Comparison of ENCODE assay signal across 8 cellular contexts in the genomic region with DNA sequence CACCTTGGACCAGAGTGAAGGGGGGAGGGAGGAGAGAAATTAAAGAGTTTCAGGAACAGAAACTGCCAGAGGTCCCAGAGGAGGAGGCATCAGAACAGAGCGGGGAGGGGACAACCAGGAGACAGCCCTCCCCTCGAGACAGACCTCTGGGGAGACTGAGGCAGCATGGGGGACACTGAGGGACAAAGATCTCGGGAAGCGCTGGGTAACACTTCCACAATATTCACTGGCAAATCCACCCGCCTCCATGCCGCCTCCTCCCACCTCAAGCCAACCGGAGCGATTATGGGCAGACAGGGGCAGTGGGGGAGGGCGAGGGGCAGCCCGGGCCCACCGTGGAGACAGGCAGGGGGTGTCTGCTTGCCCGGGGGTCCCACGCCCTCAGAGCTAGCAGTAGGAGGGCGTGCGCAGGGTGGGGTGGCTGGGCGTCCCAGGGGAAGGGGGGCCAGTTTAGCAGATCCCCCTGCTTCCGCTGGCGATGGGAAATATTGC. TPM values are rescaled to one million over a fixed set of nuclear protein-coding genes. Genes with fewer than 3 reads are reported as not detected.
DNase-seq lines count a peak whose midpoint lies in the region; ATAC-seq and TF ChIP-seq lines count a peak whose summit lies in the region.

No MANE protein-coding gene starts in this region.

- peak overlapping the region; percentile 38 for H3K4me3 ChIP-seq in thymus (ENCODE audit: low read length)

- peak overlapping the region; percentile 28 for H3K4me3 Mint-ChIP-seq in activated CD4-positive, alpha-beta T cell treated with anti-CD3 and anti-CD28 coated beads for 36 hours
- peak overlapping the region; percentile 41 for H3K4me3 Mint-ChIP-seq in activated CD8-positive, alpha-beta T cell treated with anti-CD3 and anti-CD28 coated beads for 36 hours
- peak overlapping the region in 4 of 5 donors; percentile 42 to 63 (median 54) for H3K4me3 Mint-ChIP-seq in immature natural killer cell

- POLR2A ChIA-PET in activated CD4-positive, alpha-beta T cell treated with anti-CD3 and anti-CD28 coated beads for 36 hours (lab: Charles Lee) = no interaction called here
- POLR2A ChIA-PET in activated CD8-positive, alpha-beta T cell treated with anti-CD3 and anti-CD28 coated beads for 36 hours (lab: Charles Lee) = interaction anchor here (0.8 to 1.9 kb wide), 4 partner anchors 16 to 46 kb away, joined by 3 to 8 read pairs (median 3); partner anchors contain the start of gene CISD3

- peaks cover 28% of the 10 kb centered on the region for H3K4me1 ChIP-seq in thymus (ENCODE audit: control insufficient read depth, insufficient read depth, low read length)

- H3K27me3 ChIP-seq in thymus (ENCODE audit: control insufficient read depth, insufficient read depth) = peaks cover 46% of the 10 kb centered on the region

- H3K36me3 ChIP-seq in thymus (ENCODE audit: control insufficient read depth, insufficient read depth) = no peaks in the 10 kb centered on the region

- H3K9me3 Mint-ChIP-seq in activated CD4-positive, alpha-beta T cell treated with anti-CD3 and anti-CD28 coated beads for 36 hours (ENCODE audit: low read depth) = no peaks in the 10 kb centered on the region
- no peaks in the 10 kb centered on the region for H3K9me3 Mint-ChIP-seq in activated CD8-positive, alpha-beta T cell treated with anti-CD3 and anti-CD28 coated beads for 36 hours
- H3K9me3 Mint-ChIP-seq in immature natural killer cell = peaks cover 0 to 3% (median 0%) of the 10 kb centered on the region in 6 donors

- H3K27ac Mint-ChIP-seq in activated CD4-positive, alpha-beta T cell treated with anti-CD3 and anti-CD28 coated beads for 36 hours = no peak overlapping the region
- no peak overlapping the region for H3K27ac Mint-ChIP-seq in activated CD8-positive, alpha-beta T cell treated with anti-CD3 and anti-CD28 coated beads for 36 hours
- H3K27ac Mint-ChIP-seq in immature natural killer cell = no peak overlapping the region

- no peak for ATAC-seq in activated CD4-positive, alpha-beta T cell treated with anti-CD3 and anti-CD28 coated beads for 36 hours
- ATAC-seq in activated CD8-positive, alpha-beta T cell treated with anti-CD3 and anti-CD28 coated beads for 36 hours = no peak

- DNase-seq in activated CD4-positive, alpha-beta T cell treated with anti-CD3 and anti-CD28 coated beads for 36 hours = no peak
- DNase-seq in activated CD4-positive, alpha-beta T cell treated with anti-CD3 and anti-CD28 coated beads, Interleukin-2, amount 50 U/mL, for 1 hour = no peak
- DNase-seq in activated CD8-positive, alpha-beta T cell treated with anti-CD3 and anti-CD28 coated beads for 36 hours = no peak
- DNase-seq in immature natural killer cell (no peak), glomerular visceral epithelial cell (ENCODE audit: extremely low spot score) (no peak), SHP77 treated with DMSO at 0.1 percent for 48 hours (lab: John Stamatoyannopoulos, UW) (no peak)
- DNase-seq in NK-92 treated with Interleukin-12 subunit alpha and Interleukin-12 subunit beta, amount 100 ng/mL, for 24 hours (lab: John Stamatoyannopoulos, UW) = no peak

- H3K27me3 Mint-ChIP-seq in activated CD4-positive, alpha-beta T cell treated with anti-CD3 and anti-CD28 coated beads for 36 hours = peaks cover 36% of the 10 kb centered on the region
- H3K27me3 Mint-ChIP-seq in activated CD8-positive, alpha-beta T cell treated with anti-CD3 and anti-CD28 coated beads for 36 hours = peaks cover 48% of the 10 kb centered on the region
- peaks cover 34 to 58% (median 41%) of the 10 kb centered on the region in 3 donors for H3K27me3 Mint-ChIP-seq in immature natural killer cell (ENCODE audit: low read depth in 3 of 3)

- H3K9me3 ChIP-seq in thymus (ENCODE audit: control insufficient read depth) = no peaks in the 10 kb centered on the region

- CTCF ChIA-PET in activated CD4-positive, alpha-beta T cell treated with anti-CD3 and anti-CD28 coated beads for 36 hours (lab: Charles Lee) = interaction anchor here (1.4 to 1.6 kb wide), 2 partner anchors 11 to 16 kb away, joined by 7 to 8 read pairs; no protein-coding TSS in a partner anchor
- CTCF ChIA-PET in activated CD8-positive, alpha-beta T cell treated with anti-CD3 and anti-CD28 coated beads for 36 hours (lab: Charles Lee) = interaction anchor here (0.9 to 5.3 kb wide), 4 partner anchors 12 to 189 kb away, joined by 3 to 42 read pairs (median 6); no protein-coding TSS in a partner anchor

- WGBS in thymus = 25% methylated on average over 18 of the region's 18 CpGs

- intact Hi-C loops in activated CD4-positive, alpha-beta T cell treated with anti-CD3 and anti-CD28 coated beads for 36 hours (cut with DNase I, micrococcal nuclease) = loop anchor here in 1 of 2 experiments (1.0 kb wide), 1 partner anchor 17 kb away; the partner anchor contains the start of gene CISD3
- intact Hi-C loops in activated CD8-positive, alpha-beta T cell treated with anti-CD3 and anti-CD28 coated beads for 36 hours (cut with micrococcal nuclease) = no loop called here

- peaks cover 31% of the 10 kb centered on the region for H3K4me1 Mint-ChIP-seq in activated CD4-positive, alpha-beta T cell treated with anti-CD3 and anti-CD28 coated beads for 36 hours
- peaks cover 37% of the 10 kb centered on the region for H3K4me1 Mint-ChIP-seq in activated CD8-positive, alpha-beta T cell treated with anti-CD3 and anti-CD28 coated beads for 36 hours (ENCODE audit: low read depth)
- H3K4me1 Mint-ChIP-seq in immature natural killer cell = peaks cover 34 to 39% of the 10 kb centered on the region in 2 donors

- peaks cover 3% of the 10 kb centered on the region for H3K36me3 Mint-ChIP-seq in activated CD4-positive, alpha-beta T cell treated with anti-CD3 and anti-CD28 coated beads for 36 hours (ENCODE audit: low read depth)
- H3K36me3 Mint-ChIP-seq in activated CD8-positive, alpha-beta T cell treated with anti-CD3 and anti-CD28 coated beads for 36 hours (ENCODE audit: low read depth) = no peaks in the 10 kb centered on the region
- H3K36me3 Mint-ChIP-seq in immature natural killer cell = no peaks in the 10 kb centered on the region

- no peak for TF ChIP-seq CTCF in activated CD8-positive, alpha-beta T cell treated with anti-CD3 and anti-CD28 coated beads for 36 hours (IDR thresholded peaks at IDR 0.05)

- no peak overlapping the region for H3K27ac ChIP-seq in thymus (ENCODE audit: low read depth)

RNA-seq across cellular contexts. Expression of gene PCGF2, which starts 1.2 kb away (rescaled TPM):
- total RNA-seq in activated CD4-positive, alpha-beta T cell treated with anti-CD3 and anti-CD28 coated beads for 36 hours = 1 to 10 TPM; 1.6 to 1.7 TPM
- 1 to 10 TPM in 1 of 2 experiments, under 1 TPM in 1; 0.50 to 1.2 TPM for total RNA-seq in activated CD8-positive, alpha-beta T cell treated with anti-CD3 and anti-CD28 coated beads for 36 hours
- polyA plus RNA-seq in immature natural killer cell = not detected
- 12.6 TPM for polyA plus RNA-seq in thymus

RNA-seq across cellular contexts. Expression of gene PSMB3, which starts 5.6 kb away (rescaled TPM):
- 100 to 1,000 TPM; 337 to 396 TPM for total RNA-seq in activated CD4-positive, alpha-beta T cell treated with anti-CD3 and anti-CD28 coated beads for 36 hours
- 100 to 1,000 TPM; 275 to 279 TPM for total RNA-seq in activated CD8-positive, alpha-beta T cell treated with anti-CD3 and anti-CD28 coated beads for 36 hours
- 100 to 1,000 TPM; 509 to 821 (median 662) TPM for polyA plus RNA-seq in immature natural killer cell
- polyA plus RNA-seq in thymus = 206 TPM

RNA-seq across cellular contexts. Expression of gene CISD3, which starts 16.8 kb away (rescaled TPM):
- 10 to 100 TPM; 49.4 to 58.6 TPM for total RNA-seq in activated CD4-positive, alpha-beta T cell treated with anti-CD3 and anti-CD28 coated beads for 36 hours
- 10 to 100 TPM; 43.2 to 44.2 TPM for total RNA-seq in activated CD8-positive, alpha-beta T cell treated with anti-CD3 and anti-CD28 coated beads for 36 hours
- polyA plus RNA-seq in immature natural killer cell (100 to 1,000 TPM; 143 to 197 (median 160) TPM), thymus (22.5 TPM)

RNA-seq across cellular contexts. Expression of gene MLLT6, which starts 41.9 kb away (rescaled TPM):
- 100 to 1,000 TPM; 168 to 174 TPM for total RNA-seq in activated CD4-positive, alpha-beta T cell treated with anti-CD3 and anti-CD28 coated beads for 36 hours
- total RNA-seq in activated CD8-positive, alpha-beta T cell treated with anti-CD3 and anti-CD28 coated beads for 36 hours = 100 to 1,000 TPM; 145 to 148 TPM
- polyA plus RNA-seq in immature natural killer cell = 10 to 100 TPM in 1 of 3 donors, 1 to 10 TPM in 2; 3.8 to 24.5 (median 7.4) TPM
- polyA plus RNA-seq in thymus = 124 TPM

RNA-seq across cellular contexts. Expression of gene PIP4K2B, which starts 52.4 kb away (rescaled TPM):
- 10 to 100 TPM; 36.3 to 41.6 TPM for total RNA-seq in activated CD4-positive, alpha-beta T cell treated with anti-CD3 and anti-CD28 coated beads for 36 hours
- total RNA-seq in activated CD8-positive, alpha-beta T cell treated with anti-CD3 and anti-CD28 coated beads for 36 hours = 10 to 100 TPM; 30.9 to 33.2 TPM
- polyA plus RNA-seq in immature natural killer cell (10 to 100 TPM in 2 of 3 donors, 1 to 10 TPM in 1; 6.2 to 15.4 (median 12.5) TPM), thymus (17.8 TPM)
